16 cellular contexts compared by ENCODE assay signal in genomic region chr12:27285395-27285794, GRCh38. TPM values are rescaled to one million over a fixed set of nuclear protein-coding genes. Genes with fewer than 3 reads are reported as not detected.
DNase-seq lines count a peak whose midpoint lies in the region; ATAC-seq and TF ChIP-seq lines count a peak whose summit lies in the region.
"Had no signal": no experiment of that assay in that cellular context is flagged by ENCODE, and none has a peak within 500 bp of the region (broad histone marks: within the 10 kb centered on the region; RNA-seq: fewer than 3 reads in every experiment).

No MANE protein-coding gene starts in this region.

- H3K4me3 ChIP-seq in IMR-90 (ENCODE audit: insufficient read depth, low read depth, low read length) (no peak overlapping the region), neural progenitor cell (no peak overlapping the region)
- H3K4me3 ChIP-seq: body of pancreas, HAP-1 had no signal

- H3K4me1 ChIP-seq in IMR-90 (ENCODE audit: control insufficient read depth, insufficient read depth, low read length): peaks cover 2% of the 10 kb centered on the region
- peaks cover 17% of the 10 kb centered on the region for H3K4me1 ChIP-seq in neural progenitor cell
- H3K4me1 ChIP-seq in H9 (ENCODE audit: insufficient read depth, low read length): peaks cover 2% of the 10 kb centered on the region; the same call in 1 of the 2 replicates

- H3K4ac ChIP-seq in IMR-90 (ENCODE audit: low read depth, low read length): peak overlapping the region; percentile 42; the same call in 1 of the 2 replicates
- no peak overlapping the region for H3K4ac ChIP-seq in H9 (ENCODE audit: low read depth, low read length)

- in situ Hi-C loops in IMR-90 (cut with MboI; ENCODE audit: low sequenced_read_pairs): no loop called here

- intact Hi-C loops in IMR-90 (cut with micrococcal nuclease): no loop called here

- no peak overlapping the region for H2BK12ac ChIP-seq in H9 (ENCODE audit: insufficient read length, low read depth, low read length)

- H3K79me1 ChIP-seq in IMR-90 (ENCODE audit: low read depth in 1 of 2, low read length in 2 of 2) (peaks cover 5 to 24% of the 10 kb centered on the region in 2 experiments; a peak in 2 of 4 replicates), H9 (ENCODE audit: insufficient read depth, low read depth, low read length, poor library complexity, severe bottlenecking) (no peaks in the 10 kb centered on the region)

- H3K27ac ChIP-seq in IMR-90 (ENCODE audit: insufficient read depth, low read length) (no peak overlapping the region), neural progenitor cell (peak overlapping the region; percentile 39), H9 (ENCODE audit: insufficient read length, low read depth, low read length) (no peak overlapping the region)

- H3K4me3 Mint-ChIP-seq in endothelial cell (ENCODE audit: unreplicated experiment): no peak overlapping the region
- H3K4me3 Mint-ChIP-seq in neural progenitor cell: no peak overlapping the region
- peak overlapping the region in 1 of 2 experiments; percentile 25; a peak in 2 of 5 replicates for H3K4me3 Mint-ChIP-seq in H9

- peak overlapping the region; percentile 1; the same call in 1 of the 3 replicates for H2BK15ac ChIP-seq in IMR-90 (ENCODE audit: low read depth, low read length)
- no peak overlapping the region for H2BK15ac ChIP-seq in H9 (ENCODE audit: low read depth, low read length)

- H2BK120ac ChIP-seq in IMR-90 (ENCODE audit: low read depth, low read length): peak overlapping the region; percentile 21; the same call in 1 of the 2 replicates
- H2BK120ac ChIP-seq in H9 (ENCODE audit: low read depth, low read length, poor library complexity, severe bottlenecking): no peak overlapping the region

- H3K4me1 Mint-ChIP-seq in endothelial cell (ENCODE audit: unreplicated experiment): peaks cover 24% of the 10 kb centered on the region
- peaks cover 12% of the 10 kb centered on the region for H3K4me1 Mint-ChIP-seq in neural progenitor cell
- H3K4me1 Mint-ChIP-seq in H9: peaks cover 26 to 30% of the 10 kb centered on the region in 2 experiments

- H4K5ac ChIP-seq in IMR-90 (ENCODE audit: low read depth, low read length) (no peak overlapping the region), H9 (ENCODE audit: insufficient read length, low read depth, low read length) (no peak overlapping the region)

- H3K27ac Mint-ChIP-seq in endothelial cell (ENCODE audit: unreplicated experiment): peak overlapping the region; percentile 63
- no peak overlapping the region for H3K27ac Mint-ChIP-seq in neural progenitor cell
- peak overlapping the region in 1 of 3 experiments; percentile 79; a peak in 3 of 7 replicates for H3K27ac Mint-ChIP-seq in H9

- H2AK9ac ChIP-seq in IMR-90 (replicated peaks; ENCODE audit: low read depth, low read length, poor library complexity): peak overlapping the region; percentile 3

- no peaks in the 10 kb centered on the region for H3F3A ChIP-seq in neural progenitor cell (ENCODE audit: low read depth)

- H3K23ac ChIP-seq in IMR-90 (ENCODE audit: low read depth, low read length) (no peak overlapping the region; the same call in 1 of the 2 replicates), H9 (ENCODE audit: insufficient read length, low read depth, low read length) (no peak overlapping the region)

- H3K9ac ChIP-seq in IMR-90 (ENCODE audit: low read depth, low read length) (no peak overlapping the region), neural progenitor cell (no peak overlapping the region), H9 (ENCODE audit: extremely low read depth, insufficient read length, low read length) (no peak overlapping the region)

- H3K9me3 Mint-ChIP-seq in endothelial cell (ENCODE audit: unreplicated experiment) (no peaks in the 10 kb centered on the region), neural progenitor cell (no peaks in the 10 kb centered on the region), H9 (no peaks in the 10 kb centered on the region)

- CTCF ChIA-PET in IMR-90 (lab: Yijun Ruan, JAX): interaction anchor here (0.6 to 1.1 kb wide), 4 partner anchors 9 to 373 kb away, joined by 3 read pairs; no protein-coding TSS in a partner anchor

- peaks cover 3% of the 10 kb centered on the region; the same call in 1 of the 2 replicates for H3K9me1 ChIP-seq in IMR-90 (ENCODE audit: insufficient read depth, low read length)

- BruUV-seq in IMR-90 (replicated peaks; lab: Mats Ljungman, UMichigan): no TSS peak

- DNase-seq in AG08395 (ENCODE audit: low spot score) (peak; percentile 19), IMR-90 (peak; percentile 23), endothelial cell (ENCODE audit: low spot score) (no peak), neural progenitor cell (ENCODE audit: low spot score) (peak; percentile 10), activated T-cell treated with anti-CD3 and anti-CD28 coated beads for 4 hours (no peak), H9 (no peak)
- DNase-seq in activated T-cell treated with anti-CD3 and anti-CD28 coated beads, Interleukin-2, amount 50 U/mL, for 1 hour: no peak
- DNase-seq: activated CD8-positive, alpha-beta memory T cell treated with anti-CD3 and anti-CD28 coated beads, Interleukin-2, amount 50 U/mL, for 4 hours; BE2C; body of pancreas; KG1; NCI-H345; posterior cingulate gyrus had no signal

- H2AFZ ChIP-seq in IMR-90 (replicated peaks; ENCODE audit: low read length, poor library complexity): peak overlapping the region; percentile 16
- H2AFZ ChIP-seq in neural progenitor cell (replicated peaks): no peak overlapping the region
- no peak overlapping the region for H2AFZ ChIP-seq in H9 (ENCODE audit: low read length)

- H3K27me3 Mint-ChIP-seq in endothelial cell (ENCODE audit: unreplicated experiment) (no peaks in the 10 kb centered on the region), neural progenitor cell (ENCODE audit: insufficient read depth, low read depth) (no peaks in the 10 kb centered on the region), H9 (ENCODE audit: low read depth) (no peaks in the 10 kb centered on the region)

- ATAC-seq in IMR-90 (ENCODE audit: low read depth): peak; percentile 56
- ATAC-seq in HG03521 (IDR thresholded peaks at IDR 0.05; ENCODE audit: unreplicated experiment): no peak
- ATAC-seq: esophagus mucosa had no signal

- no peak overlapping the region for H4K91ac ChIP-seq in IMR-90 (ENCODE audit: insufficient read depth, low read depth, low read length)
- no peak overlapping the region for H4K91ac ChIP-seq in H9 (ENCODE audit: insufficient read length, low read depth, low read length)

- peak overlapping the region in 1 of 2 experiments; percentile 69; a peak in 1 of 4 replicates for H4K8ac ChIP-seq in IMR-90 (ENCODE audit: low read depth in 2 of 2, low read length in 2 of 2)
- no peak overlapping the region for H4K8ac ChIP-seq in H9 (replicated peaks; ENCODE audit: insufficient read length, low read depth, low read length)

- POLR2A ChIA-PET in IMR-90 (lab: Charles Lee; ENCODE audit: unreplicated experiment): no interaction called here

- H3K56ac ChIP-seq in IMR-90 (ENCODE audit: extremely low read depth, insufficient read depth, low read length): no peak overlapping the region
- H3K56ac ChIP-seq in H9 (ENCODE audit: insufficient read length, low read depth, low read length): no peak overlapping the region

- peak overlapping the region; percentile 66 for H2BK5ac ChIP-seq in IMR-90 (ENCODE audit: low read depth, low read length, poor library complexity, severe bottlenecking)
- no peak overlapping the region for H2BK5ac ChIP-seq in H9 (ENCODE audit: insufficient read length, low read length)

- no peaks in the 10 kb centered on the region for H3K9me3 ChIP-seq in IMR-90 (ENCODE audit: control insufficient read depth, insufficient read depth, low read length)
- no peaks in the 10 kb centered on the region for H3K9me3 ChIP-seq in neural progenitor cell (ENCODE audit: low read depth)
- H3K9me3 ChIP-seq in H9 (ENCODE audit: control insufficient read depth, low read depth, low read length): no peaks in the 10 kb centered on the region
- H3K9me3 ChIP-seq: BE2C, body of pancreas, HAP-1 had no signal

- peaks cover under 1% of the 10 kb centered on the region; the same call in 1 of the 2 replicates for H3K36me3 ChIP-seq in IMR-90 (ENCODE audit: control insufficient read depth, insufficient read depth, low read length)
- H3K36me3 ChIP-seq in neural progenitor cell: no peaks in the 10 kb centered on the region
- H3K36me3 ChIP-seq: BE2C, HAP-1 had no signal

- no CpG with 5 or more reads among the region's 1 CpG for WGBS in IMR-90 (ENCODE audit: extremely low coverage in 2 of 2, insufficient read length in 1 of 2), 2 experiments
- no CpG with 5 or more reads among the region's 1 CpG for WGBS in H9 (ENCODE audit: extremely low coverage, insufficient read length, low lambda C conversion rate)

- no peak for TF ChIP-seq CTCF in IMR-90 (conservative IDR thresholded peaks at IDR 0.05; ENCODE audit: low read depth, low read length)
- no peak for TF ChIP-seq CTCF in endothelial cell (IDR thresholded peaks at IDR 0.05; ENCODE audit: unreplicated experiment)
- TF ChIP-seq CTCF in neural progenitor cell (IDR thresholded peaks at IDR 0.05): no peak
- TF ChIP-seq CTCF in H9 (conservative IDR thresholded peaks at IDR 0.05): no peak

- no peaks in the 10 kb centered on the region for H4K20me1 ChIP-seq in IMR-90 (ENCODE audit: insufficient read depth, low read length)
- peaks cover 14% of the 10 kb centered on the region for H4K20me1 ChIP-seq in neural progenitor cell (ENCODE audit: low read depth)
- H4K20me1 ChIP-seq in H9 (ENCODE audit: control insufficient read depth, insufficient read depth, insufficient read length): no peaks in the 10 kb centered on the region

- H3K14ac ChIP-seq in IMR-90 (replicated peaks; ENCODE audit: low read depth, low read length): peak overlapping the region; percentile 34; the same call in 1 of the 2 replicates
- H3K14ac ChIP-seq in H9 (ENCODE audit: insufficient read depth, low read length): no peak overlapping the region

- H3K36me3 Mint-ChIP-seq in endothelial cell (ENCODE audit: low read depth, unreplicated experiment) (no peaks in the 10 kb centered on the region), neural progenitor cell (peaks cover 4% of the 10 kb centered on the region), H9 (ENCODE audit: insufficient read depth in 1 of 3, low read depth in 3 of 3) (no peaks in the 10 kb centered on the region)

- peak overlapping the region; percentile 7; the same call in 1 of the 2 replicates for H3K4me2 ChIP-seq in IMR-90 (ENCODE audit: low read depth, low read length)
- H3K4me2 ChIP-seq in neural progenitor cell: no peak overlapping the region
- no peak overlapping the region for H3K4me2 ChIP-seq in H9 (ENCODE audit: insufficient read depth, insufficient read length, low read length)

- no peaks in the 10 kb centered on the region for H3K23me2 ChIP-seq in H9 (ENCODE audit: insufficient read length, low read depth, low read length, poor library complexity, severe bottlenecking)

- H3K79me2 ChIP-seq in neural progenitor cell (ENCODE audit: low read depth) (peaks cover 17% of the 10 kb centered on the region), H9 (ENCODE audit: insufficient read depth, low read length) (no peaks in the 10 kb centered on the region; the same call in 1 of the 2 replicates)

- H3K18ac ChIP-seq in IMR-90 (ENCODE audit: low read depth, low read length) (no peak overlapping the region), H9 (ENCODE audit: insufficient read length, low read depth, low read length) (no peak overlapping the region)

- H3K27me3 ChIP-seq in IMR-90 (ENCODE audit: control insufficient read depth, insufficient read depth, low read length) (no peaks in the 10 kb centered on the region), neural progenitor cell (no peaks in the 10 kb centered on the region), H9 (ENCODE audit: insufficient read depth, low read length) (no peaks in the 10 kb centered on the region)
- H3K27me3 ChIP-seq: BE2C, body of pancreas had no signal

- H2BK20ac ChIP-seq in IMR-90 (ENCODE audit: low read depth, low read length) (peak overlapping the region; percentile 35; the same call in 1 of the 2 replicates), H9 (ENCODE audit: low read depth, low read length, poor library complexity, severe bottlenecking) (no peak overlapping the region)

- H3T11ph ChIP-seq in H9 (ENCODE audit: low read length): no peak overlapping the region

- dilution Hi-C loops in IMR-90 (cut with HindIII; ENCODE audit: low sequenced_read_pairs, unreplicated experiment): no loop called here

- TF ChIP-seq POLR2A in IMR-90 (IDR thresholded peaks at IDR 0.05; ENCODE audit: low read depth, low read length): no peak

- no peak for TF ChIP-seq RAD21 in IMR-90 (IDR thresholded peaks at IDR 0.05; ENCODE audit: low read length)

- H2AK5ac ChIP-seq in IMR-90 (ENCODE audit: low read depth, low read length): peak overlapping the region; percentile 37
- no peak overlapping the region for H2AK5ac ChIP-seq in H9 (ENCODE audit: insufficient read length, low read length)

RNA-seq across cellular contexts. Expression of gene STK38L, which starts 41.3 kb away (rescaled TPM):
- total RNA-seq in IMR-90 (2012; rRNA removed) (7.2 and 15.3 TPM in 2 replicates), endothelial cell (ENCODE audit: unreplicated experiment) (30.8 TPM), neural progenitor cell (ENCODE audit: low replicate concordance) (40.4 and 62.6 TPM in 2 replicates), H9 (2021) (44.9 and 47.9 TPM in 2 replicates)
- polyA plus RNA-seq in IMR-90 (2012; rRNA removed): 4.1 and 5.1 TPM in 2 replicates
- polyA plus RNA-seq in IMR-90 (2012; cell fraction: cytosol; rRNA removed): 0.58 and 1.9 TPM in 2 replicates
- 0.64 and 8.8 TPM in 2 replicates for polyA plus RNA-seq in IMR-90 (2012; cell fraction: nucleus; rRNA removed; ENCODE audit: low replicate concordance)

RNA-seq across cellular contexts. Expression of gene BMAL2, which starts 47.2 kb away (rescaled TPM):
- 55.3 and 57.0 TPM in 2 replicates for total RNA-seq in IMR-90 (2012; rRNA removed)
- polyA plus RNA-seq in IMR-90 (2012; rRNA removed): 8.7 and 11.0 TPM in 2 replicates
- 2.4 and 3.4 TPM in 2 replicates for polyA plus RNA-seq in IMR-90 (2012; cell fraction: cytosol; rRNA removed)
- polyA plus RNA-seq in IMR-90 (2012; cell fraction: nucleus; rRNA removed; ENCODE audit: low replicate concordance): 1.5 and 5.3 TPM in 2 replicates
- 7.9 TPM for total RNA-seq in endothelial cell (ENCODE audit: unreplicated experiment)
- total RNA-seq in neural progenitor cell (ENCODE audit: low replicate concordance): 8.6 and 12.9 TPM in 2 replicates
- 22.7 and 23.1 TPM in 2 replicates for total RNA-seq in H9 (2021)

Comparison
In these comparisons a context has a peak if more than half of its experiments do, and no peak if none do; other contexts are left out.
1. DNase-seq: peak in AG08395 (single experiment), IMR-90 (single experiment) and neural progenitor cell (single experiment); none in endothelial cell (single experiment), activated T-cell treated with anti-CD3 and anti-CD28 coated beads for 4 hours (single experiment), activated T-cell treated with anti-CD3 and anti-CD28 coated beads, Interleukin-2, amount 50 U/mL, for 1 hour (single experiment) and H9 (single experiment).